15 cellular contexts compared by ENCODE assay signal in genomic region chr15:69757186-69757585, GRCh38.
DNase-seq lines count a peak whose midpoint lies in the region; ATAC-seq and TF ChIP-seq lines count a peak whose summit lies in the region.
"Had no signal": no experiment of that assay in that cellular context is flagged by ENCODE, and none has a peak within 500 bp of the region (broad histone marks: within the 10 kb centered on the region; RNA-seq: fewer than 3 reads in every experiment).

No MANE protein-coding gene starts in this region.

- 76 to 79% methylated on average over 6 of the region's 6 CpGs for WGBS in esophagus squamous epithelium, 2 donors

- TF ChIP-seq POLR2A in esophagus squamous epithelium (IDR thresholded peaks at IDR 0.05), result no peak

- no peak overlapping the region for H3K27ac Mint-ChIP-seq in endothelial cell (ENCODE audit: unreplicated experiment)
- H3K27ac Mint-ChIP-seq: HFFc6 had no signal

- no peaks in the 10 kb centered on the region for H3K9me3 Mint-ChIP-seq in endothelial cell (ENCODE audit: unreplicated experiment)

- H3K4me3 Mint-ChIP-seq in endothelial cell (ENCODE audit: unreplicated experiment), result no peak overlapping the region
- H3K4me3 Mint-ChIP-seq: HFFc6 had no signal

- H3K4me1 ChIP-seq in foreskin keratinocyte, result peaks cover 15% of the 10 kb centered on the region
- peaks cover 0 to 34% (median 11%) of the 10 kb centered on the region in 3 donors for H3K4me1 ChIP-seq in esophagus squamous epithelium
- H3K4me1 ChIP-seq in BE2C, result peaks cover 12% of the 10 kb centered on the region
- H3K4me1 ChIP-seq: body of pancreas had no signal

- H3K4me3 ChIP-seq in esophagus squamous epithelium (no peak overlapping the region), BE2C (ENCODE audit: low read depth, low read length) (no peak overlapping the region)
- H3K4me3 ChIP-seq: body of pancreas, lung had no signal

- peak; percentile 41 for ATAC-seq in foreskin keratinocyte
- ATAC-seq: body of pancreas, sciatic nerve, SK-N-SH treated with all-trans-retinoic acid at 6 μM for 48 hours had no signal

- TF ChIP-seq CTCF in foreskin keratinocyte (conservative IDR thresholded peaks at IDR 0.05) (no peak), esophagus squamous epithelium (IDR thresholded peaks at IDR 0.05) (no peak), endothelial cell (IDR thresholded peaks at IDR 0.05; ENCODE audit: unreplicated experiment) (no peak), BE2C (IDR thresholded peaks at IDR 0.05; ENCODE audit: low read depth, low read length) (no peak)

- H3K27ac ChIP-seq in foreskin keratinocyte (no peak overlapping the region), esophagus squamous epithelium (no peak overlapping the region)
- H3K27ac ChIP-seq: body of pancreas had no signal

- peak; percentile 76 for DNase-seq in SW480 (ENCODE audit: low spot score)
- peak; percentile 14 for DNase-seq in activated T-cell treated with anti-CD3 and anti-CD28 coated beads for 1 hour (ENCODE audit: low read depth)
- peak in 1 of 2 donors; percentile 9 for DNase-seq in foreskin keratinocyte
- DNase-seq in stimulated activated CD8-positive, alpha-beta memory T cell treated with anti-CD3 and anti-CD28 coated beads, Interleukin-4, amount 100 ng/mL, for 24 hours (ENCODE audit: low read depth), result peak; percentile 45
- DNase-seq in esophagus squamous epithelium (lab: John Stamatoyannopoulos, UW), result no peak
- DNase-seq in DMS153 treated with DMSO at 0.1 percent for 48 hours (lab: John Stamatoyannopoulos, UW; ENCODE audit: unreplicated experiment), result no peak
- DNase-seq in endothelial cell (ENCODE audit: low spot score), result no peak
- DNase-seq in BE2C, result no peak
- DNase-seq: body of pancreas, DND-41, HFFc6, NCI-H2029 treated with DMSO at 0.1 percent for 48 hours had no signal

- intact Hi-C loops in esophagus squamous epithelium (cut with DNase I), result no loop called here

- H3K4me1 Mint-ChIP-seq in endothelial cell (ENCODE audit: unreplicated experiment), result peaks cover 30% of the 10 kb centered on the region

- no peaks in the 10 kb centered on the region for H3K27me3 Mint-ChIP-seq in endothelial cell (ENCODE audit: unreplicated experiment)

- H3K27me3 ChIP-seq in foreskin keratinocyte (peaks cover 41% of the 10 kb centered on the region), esophagus squamous epithelium (peaks cover 0 to 3% (median 0%) of the 10 kb centered on the region in 4 donors), BE2C (no peaks in the 10 kb centered on the region)
- H3K27me3 ChIP-seq: body of pancreas had no signal

- H3K9me3 ChIP-seq in esophagus squamous epithelium (peaks cover 0 to 7% (median 3%) of the 10 kb centered on the region in 3 donors), BE2C (no peaks in the 10 kb centered on the region)
- H3K9me3 ChIP-seq: body of pancreas had no signal

- H3K36me3 Mint-ChIP-seq in endothelial cell (ENCODE audit: low read depth, unreplicated experiment), result no peaks in the 10 kb centered on the region

- H3K36me3 ChIP-seq in esophagus squamous epithelium, result no peaks in the 10 kb centered on the region
- no peaks in the 10 kb centered on the region for H3K36me3 ChIP-seq in BE2C

Comparison
In these comparisons a context has a peak if more than half of its experiments do, and no peak if none do; other contexts are left out.
1. DNase-seq: peak in SW480 (single experiment), activated T-cell treated with anti-CD3 and anti-CD28 coated beads for 1 hour (single experiment) and stimulated activated CD8-positive, alpha-beta memory T cell treated with anti-CD3 and anti-CD28 coated beads, Interleukin-4, amount 100 ng/mL, for 24 hours (single experiment); none in esophagus squamous epithelium (single experiment), DMS153 treated with DMSO at 0.1 percent for 48 hours (single experiment), endothelial cell (single experiment) and BE2C (single experiment).